Comparison of ENCODE assay signal across 7 cellular contexts in genomic region chr19:17499030-17499429, GRCh38. TPM values are rescaled to one million over a fixed set of nuclear protein-coding genes. Genes with fewer than 3 reads are reported as not detected.
"Had no signal": no experiment of that assay in that cellular context is flagged by ENCODE, and none has a peak within 500 bp of the region (broad histone marks: within the 10 kb centered on the region; RNA-seq: fewer than 3 reads in every experiment).

No MANE protein-coding gene starts in this region.

RNA-seq across cellular contexts. Expression of gene NXNL1, which starts 38.3 kb away (rescaled TPM):
- total RNA-seq: activated T-helper 2 cell treated with anti-CD3 and anti-CD28 coated beads, Interferon-gamma antibody, Interleukin-2, Interleukin-4, amounts not matched to agents 10 μg/mL and 5 μg/mL and 100 μg/mL, durations not matched to agents 14 hours and 24 hours and 36 hours; dermis microvascular lymphatic vessel endothelial cell; esophagus squamous epithelium; liver; SJCRH30; thyroid gland had no signal
- polyA plus RNA-seq: liver, stomach had no signal

RNA-seq across cellular contexts. Expression of gene TMEM221, which starts 50.6 kb away (rescaled TPM):
- total RNA-seq: activated T-helper 2 cell treated with anti-CD3 and anti-CD28 coated beads, Interferon-gamma antibody, Interleukin-2, Interleukin-4, amounts not matched to agents 10 μg/mL and 5 μg/mL and 100 μg/mL, durations not matched to agents 14 hours and 24 hours and 36 hours; dermis microvascular lymphatic vessel endothelial cell; stomach had no signal
